ENCODE assay signal across 21 cellular contexts in genomic region chr14:90842726-90843125, GRCh38. TPM values are rescaled to one million over a fixed set of nuclear protein-coding genes. Genes with fewer than 3 reads are reported as not detected.
DNase-seq lines count a peak whose midpoint lies in the region; ATAC-seq and TF ChIP-seq lines count a peak whose summit lies in the region.
"Had no signal": no experiment of that assay in that cellular context is flagged by ENCODE, and none has a peak within 500 bp of the region (broad histone marks: within the 10 kb centered on the region; RNA-seq: fewer than 3 reads in every experiment).

No MANE protein-coding gene starts in this region.

- H3K27me3 Mint-ChIP-seq in activated CD4-positive, alpha-beta memory T cell treated with anti-CD3 and anti-CD28 coated beads, Interleukin-2, amount 10 ng/mL, durations not matched to agents 7 days and 5 days = no peaks in the 10 kb centered on the region
- no peaks in the 10 kb centered on the region for H3K27me3 Mint-ChIP-seq in activated CD4-positive, alpha-beta memory T cell treated with anti-CD3 and anti-CD28 coated beads for 36 hours
- peaks cover 4% of the 10 kb centered on the region for H3K27me3 Mint-ChIP-seq in T-helper 2 cell treated with Interferon-gamma antibody and Interleukin-4, amounts not matched to agents 5 μg/mL and 100 μg/mL, for 36 hours (ENCODE audit: low read depth)
- H3K27me3 Mint-ChIP-seq in endothelial cell (ENCODE audit: unreplicated experiment) = peaks cover 9% of the 10 kb centered on the region
- H3K27me3 Mint-ChIP-seq: activated CD4-positive, alpha-beta T cell treated with anti-CD3 and anti-CD28 coated beads, Interleukin-2, amount 10 ng/mL, durations not matched to agents 24 days and 14 days had no signal

- H3K4me1 Mint-ChIP-seq in activated CD4-positive, alpha-beta memory T cell treated with anti-CD3 and anti-CD28 coated beads, Interleukin-2, amount 10 ng/mL, durations not matched to agents 7 days and 5 days = peaks cover 11% of the 10 kb centered on the region
- H3K4me1 Mint-ChIP-seq in activated CD4-positive, alpha-beta memory T cell treated with anti-CD3 and anti-CD28 coated beads for 36 hours (ENCODE audit: low read depth) = no peaks in the 10 kb centered on the region
- H3K4me1 Mint-ChIP-seq in T-helper 2 cell treated with Interferon-gamma antibody and Interleukin-4, amounts not matched to agents 5 μg/mL and 100 μg/mL, for 36 hours (ENCODE audit: low read depth) = peaks cover 7% of the 10 kb centered on the region
- peaks cover 7% of the 10 kb centered on the region for H3K4me1 Mint-ChIP-seq in endothelial cell (ENCODE audit: unreplicated experiment)
- H3K4me1 Mint-ChIP-seq: activated naive CD4-positive, alpha-beta T cell treated with anti-CD3 and anti-CD28 coated beads, Interleukin-2, amount 10 ng/mL, durations not matched to agents 7 days and 5 days had no signal

- 48 to 62% methylated on average over 6 of the region's 6 CpGs for WGBS in lower leg skin, 2 donors

- TF ChIP-seq POLR2A in lower leg skin (IDR thresholded peaks at IDR 0.05) = no peak

- POLR2A ChIA-PET in activated CD4-positive, alpha-beta memory T cell treated with anti-CD3 and anti-CD28 coated beads, Interleukin-2, amount 10 ng/mL, durations not matched to agents 7 days and 5 days (lab: Charles Lee) = no interaction called here
- POLR2A ChIA-PET in activated CD4-positive, alpha-beta memory T cell treated with anti-CD3 and anti-CD28 coated beads for 36 hours (lab: Charles Lee) = no interaction called here

- intact Hi-C loops in activated CD4-positive, alpha-beta memory T cell treated with anti-CD3 and anti-CD28 coated beads for 36 hours (cut with micrococcal nuclease) = no loop called here
- intact Hi-C loops in lower leg skin (cut with DNase I; ENCODE audit: low total_unique reads) = no loop called here

- CTCF ChIA-PET in activated CD4-positive, alpha-beta memory T cell treated with anti-CD3 and anti-CD28 coated beads, Interleukin-2, amount 10 ng/mL, durations not matched to agents 7 days and 5 days (lab: Charles Lee) = no interaction called here
- CTCF ChIA-PET in activated CD4-positive, alpha-beta memory T cell treated with anti-CD3 and anti-CD28 coated beads for 36 hours (lab: Charles Lee) = no interaction called here

- DNase-seq in activated CD4-positive, alpha-beta memory T cell treated with anti-CD3 and anti-CD28 coated beads, Interleukin-2, amount 10 ng/mL, durations not matched to agents 7 days and 5 days = peak; percentile 12
- DNase-seq in activated CD4-positive, alpha-beta memory T cell treated with anti-CD3 and anti-CD28 coated beads for 36 hours = no peak
- DNase-seq in T-helper 2 cell treated with Interferon-gamma antibody and Interleukin-4, amounts not matched to agents 5 μg/mL and 100 μg/mL, for 36 hours (ENCODE audit: low spot score) = peak; percentile 1
- peak; percentile 12 to 54 for DNase-seq in lower leg skin (ENCODE audit: low spot score in 2 of 2)
- DNase-seq in putamen (ENCODE audit: low spot score) = peak; percentile 55
- DNase-seq in endothelial cell (ENCODE audit: low spot score) = no peak
- no peak for DNase-seq in NCI-H187 treated with DMSO at 0.1 percent for 48 hours (lab: John Stamatoyannopoulos, UW)
- DNase-seq: 8988T; activated CD4-positive, alpha-beta T cell treated with anti-CD3 and anti-CD28 coated beads, Interleukin-2, amount 10 ng/mL, durations not matched to agents 24 days and 14 days; activated naive CD4-positive, alpha-beta T cell treated with anti-CD3 and anti-CD28 coated beads, Interleukin-2, amount 10 ng/mL, durations not matched to agents 7 days and 5 days; activated T-cell treated with anti-CD3 and anti-CD28 coated beads, Interleukin-2, amount 50 U/mL, for 1 hour; HFFc6; NCI-H1930; NCI-H226; NCI-H774; psoas muscle; Right ventricle myocardium superior; stimulated activated CD4-positive, alpha-beta T cell treated with anti-CD3 and anti-CD28 coated beads, Interleukin-4, amount 100 ng/mL, for 1 hour had no signal

- H3K9me3 Mint-ChIP-seq in activated CD4-positive, alpha-beta memory T cell treated with anti-CD3 and anti-CD28 coated beads, Interleukin-2, amount 10 ng/mL, durations not matched to agents 7 days and 5 days = peaks cover 1% of the 10 kb centered on the region
- H3K9me3 Mint-ChIP-seq in activated CD4-positive, alpha-beta memory T cell treated with anti-CD3 and anti-CD28 coated beads for 36 hours = no peaks in the 10 kb centered on the region
- no peaks in the 10 kb centered on the region for H3K9me3 Mint-ChIP-seq in T-helper 2 cell treated with Interferon-gamma antibody and Interleukin-4, amounts not matched to agents 5 μg/mL and 100 μg/mL, for 36 hours
- no peaks in the 10 kb centered on the region for H3K9me3 Mint-ChIP-seq in endothelial cell (ENCODE audit: unreplicated experiment)
- H3K9me3 Mint-ChIP-seq: activated CD4-positive, alpha-beta T cell treated with anti-CD3 and anti-CD28 coated beads, Interleukin-2, amount 10 ng/mL, durations not matched to agents 24 days and 14 days; activated naive CD4-positive, alpha-beta T cell treated with anti-CD3 and anti-CD28 coated beads, Interleukin-2, amount 10 ng/mL, durations not matched to agents 7 days and 5 days had no signal

- no peak overlapping the region for H3K4me3 Mint-ChIP-seq in activated CD4-positive, alpha-beta memory T cell treated with anti-CD3 and anti-CD28 coated beads, Interleukin-2, amount 10 ng/mL, durations not matched to agents 7 days and 5 days
- H3K4me3 Mint-ChIP-seq in activated CD4-positive, alpha-beta memory T cell treated with anti-CD3 and anti-CD28 coated beads for 36 hours = no peak overlapping the region
- H3K4me3 Mint-ChIP-seq in T-helper 2 cell treated with Interferon-gamma antibody and Interleukin-4, amounts not matched to agents 5 μg/mL and 100 μg/mL, for 36 hours = no peak overlapping the region
- H3K4me3 Mint-ChIP-seq in endothelial cell (ENCODE audit: unreplicated experiment) = no peak overlapping the region
- H3K4me3 Mint-ChIP-seq: activated CD4-positive, alpha-beta T cell treated with anti-CD3 and anti-CD28 coated beads, Interleukin-2, amount 10 ng/mL, durations not matched to agents 24 days and 14 days; activated naive CD4-positive, alpha-beta T cell treated with anti-CD3 and anti-CD28 coated beads, Interleukin-2, amount 10 ng/mL, durations not matched to agents 7 days and 5 days; HFFc6 had no signal

- no peak overlapping the region for H3K27ac Mint-ChIP-seq in activated CD4-positive, alpha-beta memory T cell treated with anti-CD3 and anti-CD28 coated beads, Interleukin-2, amount 10 ng/mL, durations not matched to agents 7 days and 5 days
- no peak overlapping the region for H3K27ac Mint-ChIP-seq in activated CD4-positive, alpha-beta memory T cell treated with anti-CD3 and anti-CD28 coated beads for 36 hours
- no peak overlapping the region for H3K27ac Mint-ChIP-seq in T-helper 2 cell treated with Interferon-gamma antibody and Interleukin-4, amounts not matched to agents 5 μg/mL and 100 μg/mL, for 36 hours
- H3K27ac Mint-ChIP-seq in endothelial cell (ENCODE audit: unreplicated experiment) = no peak overlapping the region
- H3K27ac Mint-ChIP-seq: activated CD4-positive, alpha-beta T cell treated with anti-CD3 and anti-CD28 coated beads, Interleukin-2, amount 10 ng/mL, durations not matched to agents 24 days and 14 days; activated naive CD4-positive, alpha-beta T cell treated with anti-CD3 and anti-CD28 coated beads, Interleukin-2, amount 10 ng/mL, durations not matched to agents 7 days and 5 days; HFFc6 had no signal

- no peak for TF ChIP-seq CTCF in lower leg skin (IDR thresholded peaks at IDR 0.05)
- TF ChIP-seq CTCF in endothelial cell (IDR thresholded peaks at IDR 0.05; ENCODE audit: unreplicated experiment) = no peak

- H3K4me3 ChIP-seq in lower leg skin (ENCODE audit: low read depth, poor library complexity, severe bottlenecking) = no peak overlapping the region
- H3K4me3 ChIP-seq: cardiac muscle cell, psoas muscle, smooth muscle cell had no signal

- ATAC-seq in HG02970 (IDR thresholded peaks at IDR 0.05; ENCODE audit: low FRiP score, unreplicated experiment) = no peak

- peaks cover 6% of the 10 kb centered on the region for H3K36me3 Mint-ChIP-seq in activated CD4-positive, alpha-beta memory T cell treated with anti-CD3 and anti-CD28 coated beads, Interleukin-2, amount 10 ng/mL, durations not matched to agents 7 days and 5 days (ENCODE audit: low read depth)
- no peaks in the 10 kb centered on the region for H3K36me3 Mint-ChIP-seq in activated CD4-positive, alpha-beta memory T cell treated with anti-CD3 and anti-CD28 coated beads for 36 hours
- H3K36me3 Mint-ChIP-seq in T-helper 2 cell treated with Interferon-gamma antibody and Interleukin-4, amounts not matched to agents 5 μg/mL and 100 μg/mL, for 36 hours (ENCODE audit: low read depth) = no peaks in the 10 kb centered on the region
- H3K36me3 Mint-ChIP-seq in endothelial cell (ENCODE audit: low read depth, unreplicated experiment) = peaks cover 3% of the 10 kb centered on the region

RNA-seq across cellular contexts. Expression of gene TTC7B, which starts 26.5 kb away (rescaled TPM):
- 1 to 10 TPM; 8.8 to 9.5 TPM for total RNA-seq in activated CD4-positive, alpha-beta memory T cell treated with anti-CD3 and anti-CD28 coated beads, Interleukin-2, amount 10 ng/mL, durations not matched to agents 7 days and 5 days
- 10 to 100 TPM in 1 of 2 experiments, 1 to 10 TPM in 1; 9.3 to 12.4 TPM for total RNA-seq in activated CD4-positive, alpha-beta memory T cell treated with anti-CD3 and anti-CD28 coated beads for 36 hours
- total RNA-seq in lower leg skin = 10 to 100 TPM; 10.3 to 28.7 (median 20.2) TPM
- total RNA-seq in endothelial cell (ENCODE audit: unreplicated experiment) = 93.5 TPM

Comparison
In these comparisons a context has a peak if more than half of its experiments do, and no peak if none do; other contexts are left out.
1. DNase-seq: peak in activated CD4-positive, alpha-beta memory T cell treated with anti-CD3 and anti-CD28 coated beads, Interleukin-2, amount 10 ng/mL, durations not matched to agents 7 days and 5 days (single experiment), T-helper 2 cell treated with Interferon-gamma antibody and Interleukin-4, amounts not matched to agents 5 μg/mL and 100 μg/mL, for 36 hours (single experiment), lower leg skin (2 of 2) and putamen (single experiment); none in activated CD4-positive, alpha-beta memory T cell treated with anti-CD3 and anti-CD28 coated beads for 36 hours (single experiment), endothelial cell (single experiment) and NCI-H187 treated with DMSO at 0.1 percent for 48 hours (single experiment).